In genomic region chr2:219656523-219656922, GRCh38 we compare ENCODE assay signal across 24 cellular contexts. TPM values are rescaled to one million over a fixed set of nuclear protein-coding genes. Genes with fewer than 3 reads are reported as not detected.
DNase-seq lines count a peak whose midpoint lies in the region; ATAC-seq, FAIRE-seq and TF ChIP-seq lines count a peak whose summit lies in the region.
"Had no signal": no experiment of that assay in that cellular context is flagged by ENCODE, and none has a peak within 500 bp of the region (broad histone marks: within the 10 kb centered on the region; RNA-seq: fewer than 3 reads in every experiment).

No MANE protein-coding gene starts in this region.

- no peak overlapping the region for H4K8ac ChIP-seq in H9 (replicated peaks; ENCODE audit: insufficient read length, low read depth, low read length)

- no peak overlapping the region for H3K4me3 Mint-ChIP-seq in H9
- H3K4me3 Mint-ChIP-seq: activated B cell treated with CpG ODN at 0.5 μM for 24 hours; activated CD4-positive, alpha-beta memory T cell treated with anti-CD3 and anti-CD28 coated beads for 36 hours; activated naive CD8-positive, alpha-beta T cell treated with anti-CD3 and anti-CD28 coated beads, Interleukin-2, amount 50 U/mL, for 24 hours; CD4-positive, CD25-positive, alpha-beta regulatory T cell; neural progenitor cell; stimulated activated effector memory CD8-positive, alpha-beta T cell treated with anti-CD3 and anti-CD28 coated beads, Interleukin-12 subunit alpha, Interleukin-12 subunit beta, amount 100 ng/mL, for 72 hours had no signal

- no peak overlapping the region for H4K5ac ChIP-seq in H9 (ENCODE audit: insufficient read length, low read depth, low read length)

- POLR2A ChIA-PET in PC-3 (lab: Charles Lee; ENCODE audit: unreplicated experiment) = no interaction called here

- TF ChIP-seq CTCF in H9 (conservative IDR thresholded peaks at IDR 0.05) = no peak
- no peak for TF ChIP-seq CTCF in PC-3 (conservative IDR thresholded peaks at IDR 0.05; ENCODE audit: low read depth, low read length)
- TF ChIP-seq CTCF in bronchial epithelial cell (IDR thresholded peaks at IDR 0.05; ENCODE audit: insufficient read depth, low read length, severe bottlenecking) = no peak
- TF ChIP-seq CTCF in uterus (IDR thresholded peaks at IDR 0.05) = no peak

- intact Hi-C loops in PC-3 (cut with micrococcal nuclease) (loop anchor here (1.0 kb wide), 2 partner anchors 11 to 33 kb away; no protein-coding TSS in a partner anchor), uterus (cut with DNase I; ENCODE audit: low total_unique reads) (no loop called here)

- H3K79me2 ChIP-seq in H9 (ENCODE audit: insufficient read depth, low read length) (no peaks in the 10 kb centered on the region), PC-3 (ENCODE audit: low read length) (no peaks in the 10 kb centered on the region)

- H3K4me1 ChIP-seq in H9 (ENCODE audit: insufficient read depth, low read length) (no peaks in the 10 kb centered on the region), PC-3 (ENCODE audit: insufficient read depth, low read length) (peaks cover 32% of the 10 kb centered on the region), SJCRH30 (no peaks in the 10 kb centered on the region), uterus (no peaks in the 10 kb centered on the region)
- H3K4me1 ChIP-seq: colonic mucosa, neural progenitor cell had no signal

- no peak overlapping the region for H2BK12ac ChIP-seq in H9 (ENCODE audit: insufficient read length, low read depth, low read length)

- H3F3A ChIP-seq in PC-3 (ENCODE audit: low read length, unreplicated experiment) = peaks cover 4% of the 10 kb centered on the region

- no peak overlapping the region for H3K27ac Mint-ChIP-seq in H9
- H3K27ac Mint-ChIP-seq: activated B cell treated with CpG ODN at 0.5 μM for 24 hours; activated CD4-positive, alpha-beta memory T cell treated with anti-CD3 and anti-CD28 coated beads for 36 hours; activated naive CD8-positive, alpha-beta T cell treated with anti-CD3 and anti-CD28 coated beads, Interleukin-2, amount 50 U/mL, for 24 hours; CD4-positive, CD25-positive, alpha-beta regulatory T cell; neural progenitor cell; stimulated activated effector memory CD8-positive, alpha-beta T cell treated with anti-CD3 and anti-CD28 coated beads, Interleukin-12 subunit alpha, Interleukin-12 subunit beta, amount 100 ng/mL, for 72 hours had no signal

- WGBS in H9 (ENCODE audit: extremely low coverage, insufficient read length, low lambda C conversion rate) = no CpG with 5 or more reads among the region's 1 CpG

- H3K9me2 ChIP-seq in PC-3 (replicated peaks; ENCODE audit: low read length) = no peaks in the 10 kb centered on the region

- H3K23ac ChIP-seq in H9 (ENCODE audit: insufficient read length, low read depth, low read length) = no peak overlapping the region

- H3K36me3 ChIP-seq in PC-3 (ENCODE audit: low read depth, low read length) = no peaks in the 10 kb centered on the region
- H3K36me3 ChIP-seq in bronchial epithelial cell (ENCODE audit: control insufficient read depth, insufficient read depth, low read length) = no peaks in the 10 kb centered on the region
- H3K36me3 ChIP-seq in SJCRH30 = no peaks in the 10 kb centered on the region
- no peaks in the 10 kb centered on the region for H3K36me3 ChIP-seq in uterus
- H3K36me3 ChIP-seq: brain microvascular endothelial cell, colonic mucosa, neural progenitor cell had no signal

- H2AK5ac ChIP-seq in H9 (ENCODE audit: insufficient read length, low read length) = no peak overlapping the region

- H3K4me1 Mint-ChIP-seq in H9 = peaks cover 0 to 2% of the 10 kb centered on the region in 2 experiments; a peak in 2 of 4 replicates
- H3K4me1 Mint-ChIP-seq: activated B cell treated with CpG ODN at 0.5 μM for 24 hours; CD4-positive, CD25-positive, alpha-beta regulatory T cell; neural progenitor cell; stimulated activated effector memory CD8-positive, alpha-beta T cell treated with anti-CD3 and anti-CD28 coated beads, Interleukin-12 subunit alpha, Interleukin-12 subunit beta, amount 100 ng/mL, for 72 hours had no signal

- no peak overlapping the region for H2BK15ac ChIP-seq in H9 (ENCODE audit: low read depth, low read length)

- no peaks in the 10 kb centered on the region for H3K27me3 Mint-ChIP-seq in H9 (ENCODE audit: low read depth)

- no peaks in the 10 kb centered on the region for H3K23me2 ChIP-seq in H9 (ENCODE audit: insufficient read length, low read depth, low read length, poor library complexity, severe bottlenecking)

- H3K79me1 ChIP-seq in H9 (ENCODE audit: insufficient read depth, low read depth, low read length, poor library complexity, severe bottlenecking) = no peaks in the 10 kb centered on the region

- ATAC-seq in PC-3 = peak; percentile 87
- ATAC-seq: activated naive CD8-positive, alpha-beta T cell treated with anti-CD3 and anti-CD28 coated beads, Interleukin-2, amount 50 U/mL, for 24 hours; stimulated activated effector memory CD8-positive, alpha-beta T cell treated with anti-CD3 and anti-CD28 coated beads, Interleukin-12 subunit alpha, Interleukin-12 subunit beta, amount 100 ng/mL, for 72 hours had no signal

- H3K4me2 ChIP-seq in H9 (ENCODE audit: insufficient read depth, insufficient read length, low read length) (no peak overlapping the region), PC-3 (ENCODE audit: low read length) (peak overlapping the region; percentile 23)
- H3K4me2 ChIP-seq: neural progenitor cell had no signal

- H3K56ac ChIP-seq in H9 (ENCODE audit: insufficient read length, low read depth, low read length) = no peak overlapping the region

- H3T11ph ChIP-seq in H9 (ENCODE audit: low read length) = peak overlapping the region; percentile 67

- TF ChIP-seq POLR2A in uterus (IDR thresholded peaks at IDR 0.05) = no peak

- H2AFZ ChIP-seq in H9 (ENCODE audit: low read length) (no peak overlapping the region), PC-3 (ENCODE audit: low read length) (no peak overlapping the region)
- H2AFZ ChIP-seq: neural progenitor cell had no signal

- DNase-seq in H9 (no peak), PC-3 (peak; percentile 93), bronchial epithelial cell (ENCODE audit: low read depth) (peak; percentile 97), kidney tubule cell (ENCODE audit: low spot score) (peak; percentile 79), NCI-H748 treated with DMSO at 0.1 percent for 48 hours (lab: John Stamatoyannopoulos, UW) (no peak), SJCRH30 (no peak), uterus (no peak)
- DNase-seq: activated B cell treated with CpG ODN at 0.5 μM for 24 hours; activated CD4-positive, alpha-beta memory T cell treated with anti-CD3 and anti-CD28 coated beads for 36 hours; activated gamma-delta T cell; activated naive CD8-positive, alpha-beta T cell treated with anti-CD3 and anti-CD28 coated beads, Interleukin-2, amount 50 U/mL, for 24 hours; brain microvascular endothelial cell; CD4-positive, CD25-positive, alpha-beta regulatory T cell; colonic mucosa; NCI-H1105 treated with DMSO at 0.1 percent for 48 hours; NCI-H2081 treated with DMSO at 0.1 percent for 48 hours; NCI-H510A treated with DMSO at 0.1 percent for 48 hours; small intestine; stimulated activated CD4-positive, alpha-beta T cell treated with anti-CD3 and anti-CD28 coated beads, Interleukin-2, amount 100 ng/mL, for 24 hours; T-helper 9 cell had no signal

- H3K9me3 ChIP-seq in H9 (ENCODE audit: control insufficient read depth, low read depth, low read length) (no peaks in the 10 kb centered on the region), PC-3 (ENCODE audit: low read length) (0 out of 2 replicates have a peak, but pooled peaks cover 3% of the 10 kb centered on the region), SJCRH30 (replicated peaks) (peaks cover 7% of the 10 kb centered on the region), uterus (no peaks in the 10 kb centered on the region)
- H3K9me3 ChIP-seq: colonic mucosa had no signal

- H4K91ac ChIP-seq in H9 (ENCODE audit: insufficient read length, low read depth, low read length) = no peak overlapping the region

- H3K4ac ChIP-seq in H9 (ENCODE audit: low read depth, low read length) = no peak overlapping the region

- H3K9ac ChIP-seq in H9 (ENCODE audit: extremely low read depth, insufficient read length, low read length) (no peak overlapping the region), PC-3 (ENCODE audit: low read length) (peak overlapping the region; percentile 63)
- H3K9ac ChIP-seq: neural progenitor cell had no signal

- H2BK5ac ChIP-seq in H9 (ENCODE audit: insufficient read length, low read length) = no peak overlapping the region

- H4K20me1 ChIP-seq in H9 (ENCODE audit: control insufficient read depth, insufficient read depth, insufficient read length) (no peaks in the 10 kb centered on the region), PC-3 (ENCODE audit: low read length) (no peaks in the 10 kb centered on the region)

- CTCF ChIA-PET in PC-3 (lab: Charles Lee) = no interaction called here

- H3K4me3 ChIP-seq in PC-3 (ENCODE audit: low read length) (no peak overlapping the region), bronchial epithelial cell (ENCODE audit: low read depth, low read length) (no peak overlapping the region), SJCRH30 (no peak overlapping the region), uterus (no peak overlapping the region)
- H3K4me3 ChIP-seq: colonic mucosa, neural progenitor cell had no signal

- H3K18ac ChIP-seq in H9 (ENCODE audit: insufficient read length, low read depth, low read length) = no peak overlapping the region

- H3K27me3 ChIP-seq in H9 (ENCODE audit: insufficient read depth, low read length) (no peaks in the 10 kb centered on the region), PC-3 (ENCODE audit: low read length) (no peaks in the 10 kb centered on the region), bronchial epithelial cell (ENCODE audit: control insufficient read depth, insufficient read depth, low read length) (no peaks in the 10 kb centered on the region), SJCRH30 (no peaks in the 10 kb centered on the region), uterus (no peaks in the 10 kb centered on the region)
- H3K27me3 ChIP-seq: brain microvascular endothelial cell, colonic mucosa, neural progenitor cell had no signal

- H2BK20ac ChIP-seq in H9 (ENCODE audit: low read depth, low read length, poor library complexity, severe bottlenecking) = no peak overlapping the region

- H3K36me3 Mint-ChIP-seq in H9 (ENCODE audit: insufficient read depth in 1 of 3, low read depth in 3 of 3) = peaks cover 3 to 13% (median 9%) of the 10 kb centered on the region in 3 experiments; a peak in 6 of 7 replicates
- H3K36me3 Mint-ChIP-seq: activated CD4-positive, alpha-beta memory T cell treated with anti-CD3 and anti-CD28 coated beads for 36 hours; CD4-positive, CD25-positive, alpha-beta regulatory T cell; stimulated activated effector memory CD8-positive, alpha-beta T cell treated with anti-CD3 and anti-CD28 coated beads, Interleukin-12 subunit alpha, Interleukin-12 subunit beta, amount 100 ng/mL, for 72 hours had no signal

- peaks cover 10 to 15% of the 10 kb centered on the region in 2 experiments for H3K9me3 Mint-ChIP-seq in H9

- no peak overlapping the region for H3K14ac ChIP-seq in H9 (ENCODE audit: insufficient read depth, low read length)

- no TSS peak for BruUV-seq in PC-3 (replicated peaks; lab: Mats Ljungman, UMichigan)

- H3K27ac ChIP-seq in H9 (ENCODE audit: insufficient read length, low read depth, low read length) (no peak overlapping the region), PC-3 (ENCODE audit: low read length) (peak overlapping the region; percentile 93), SJCRH30 (no peak overlapping the region), uterus (no peak overlapping the region)
- H3K27ac ChIP-seq: brain microvascular endothelial cell, colonic mucosa, neural progenitor cell, RWPE1 had no signal

- no peak overlapping the region for H2BK120ac ChIP-seq in H9 (ENCODE audit: low read depth, low read length, poor library complexity, severe bottlenecking)

- no peak for FAIRE-seq in bronchial epithelial cell (lab: Jason Lieb, UNC)
- FAIRE-seq: H54, small intestine had no signal

RNA-seq across cellular contexts. Expression of gene SLC4A3, which starts 29.1 kb away (rescaled TPM):
- total RNA-seq in H9 (2021) = 10.7 and 11.1 TPM in 2 replicates
- 11.6 and 14.3 TPM in 2 replicates for total RNA-seq in PC-3 (2014; rRNA removed)
- 1.6 and 3.6 TPM in 2 replicates for total RNA-seq in bronchial epithelial cell
- total RNA-seq in SJCRH30 (2014; rRNA removed; shearing (Covaris generic)) = 0.76 and 1.3 TPM in 2 replicates
- 10 to 100 TPM in 1 of 4 donors, 1 to 10 TPM in 3; 2.3 to 29.4 (median 3.5) TPM for total RNA-seq in uterus
- total RNA-seq: activated B cell treated with CpG ODN at 0.5 μM for 24 hours; activated CD4-positive, alpha-beta memory T cell treated with anti-CD3 and anti-CD28 coated beads for 36 hours; CD4-positive, CD25-positive, alpha-beta regulatory T cell had no signal

RNA-seq across cellular contexts. Expression of gene STK11IP, which starts 58.9 kb away (rescaled TPM):
- total RNA-seq in H9 (2021) = 28.1 and 31.1 TPM in 2 replicates
- total RNA-seq in PC-3 (2014; rRNA removed) = 17.7 and 26.4 TPM in 2 replicates
- total RNA-seq in bronchial epithelial cell = 11.3 and 16.9 TPM in 2 replicates
- 11.0 and 20.2 TPM in 2 replicates for total RNA-seq in SJCRH30 (2014; rRNA removed; shearing (Covaris generic))
- 10 to 100 TPM in 2 of 4 donors, 1 to 10 TPM in 1, under 1 TPM in 1; 0.51 to 28.0 (median 13.1) TPM for total RNA-seq in uterus

Comparison
In these comparisons a context has a peak if more than half of its experiments do, and no peak if none do; other contexts are left out.
1. DNase-seq: peak in PC-3 (single experiment), bronchial epithelial cell (single experiment) and kidney tubule cell (single experiment); none in H9 (single experiment), NCI-H748 treated with DMSO at 0.1 percent for 48 hours (single experiment), SJCRH30 (0 of 2) and uterus (0 of 2).